8 cellular contexts compared by ENCODE assay signal in genomic region chr5:141968914-141969608, GRCh38. TPM values are rescaled to one million over a fixed set of nuclear protein-coding genes. Genes with fewer than 3 reads are reported as not detected.
DNase-seq lines count a peak whose midpoint lies in the region; ATAC-seq and TF ChIP-seq lines count a peak whose summit lies in the region.

TSS of gene RNF14 (plus strand) at chr5:141969105. CDS start at chr5:141973589, 4,484 bp downstream.

- in situ Hi-C loops in mammary epithelial cell (cut with MboI; ENCODE audit: low sequenced_read_pairs in 2 of 2) = no loop called here

- POLR2A ChIA-PET in AG04450 (lab: Yijun Ruan, JAX) = interaction anchor here (0.6 to 1.7 kb wide), 14 partner anchors 8 to 1928 kb away, joined by 3 to 13 read pairs (median 3); partner anchors contain the start of genes DELE1, HDAC3 and RELL2

- H2AFZ ChIP-seq in mammary epithelial cell (ENCODE audit: low read depth, low read length) = peak within 1 kb of the TSS; percentile 94

- CTCF ChIA-PET in AG04450 (lab: Charles Lee) = interaction anchor here (0.6 to 4.9 kb wide), 25 partner anchors 9 to 1833 kb away, joined by 3 to 78 read pairs (median 4); partner anchors contain the start of gene DELE1
- CTCF ChIA-PET in mammary epithelial cell (lab: Charles Lee; ENCODE audit: low non-redundant PET) = interaction anchor here (0.5 to 1.2 kb wide), 6 partner anchors 8 to 287 kb away, joined by 5 to 10 read pairs (median 8); no protein-coding TSS in a partner anchor

- peak within 1 kb of the TSS; percentile 76 for H3K4me2 ChIP-seq in mammary epithelial cell (ENCODE audit: insufficient read depth, low read depth, low read length)

- DNase-seq in AG04450 (ENCODE audit: low read depth, low spot score) = peak; percentile 73
- DNase-seq in NCI-H2171 treated with DMSO at 0.1 percent for 48 hours (lab: John Stamatoyannopoulos, UW) = peak; percentile 82
- DNase-seq in WERI-Rb-1 = peak; percentile 93
- peak; percentile 93 for DNase-seq in mammary epithelial cell
- peak; percentile 92 for DNase-seq in inferior parietal cortex (ENCODE audit: extremely low spot score)
- peak; percentile 86 to 90 for DNase-seq in stimulated activated CD4-positive, alpha-beta T cell treated with anti-CD3 and anti-CD28 coated beads, Interleukin-12 subunit alpha, Interleukin-12 subunit beta, amount 100 ng/mL, for 24 hours (ENCODE audit: low read depth in 2 of 2)

- H3K36me3 ChIP-seq in WERI-Rb-1 (peaks cover 11% of the 10 kb centered on the region), mammary epithelial cell (ENCODE audit: insufficient read depth, low read length) (no peaks in the 10 kb centered on the region)

- peak within 1 kb of the TSS; percentile 94 for H3K27ac ChIP-seq in AG04450 (ENCODE audit: low read depth, low read length)
- H3K27ac ChIP-seq in WERI-Rb-1 = peak within 1 kb of the TSS; percentile 78
- peak within 1 kb of the TSS; percentile 77 for H3K27ac ChIP-seq in mammary epithelial cell (ENCODE audit: insufficient read depth, low read depth, low read length)

- WGBS in mammary epithelial cell (ENCODE audit: low coverage, missing lambda C conversion rate) = under 1% methylated on average over 20 of the region's 63 CpGs

- ATAC-seq in GM18861 (IDR thresholded peaks at IDR 0.05; ENCODE audit: unreplicated experiment) (peak; percentile 82), HG03097 (IDR thresholded peaks at IDR 0.05; ENCODE audit: low FRiP score, unreplicated experiment) (peak; percentile 91)

- TF ChIP-seq CTCF in AG04450 (IDR thresholded peaks at IDR 0.05; ENCODE audit: low read depth, low read length) (peak; percentile 63), WERI-Rb-1 (IDR thresholded peaks at IDR 0.05; ENCODE audit: low read depth, low read length) (peak; percentile 95), mammary epithelial cell (conservative IDR thresholded peaks at IDR 0.05 in 1 of 2, IDR thresholded peaks at IDR 0.05 in 1 of 2; ENCODE audit: extremely low read depth in 1 of 2, insufficient read depth in 1 of 2, low read depth in 1 of 2, low read length in 2 of 2) (peak; percentile 72 to 88)

- peak within 1 kb of the TSS; percentile 70 for H3K4me3 ChIP-seq in AG04450 (ENCODE audit: low read depth, low read length)
- H3K4me3 ChIP-seq in WERI-Rb-1 (ENCODE audit: low read depth, low read length) = peak within 1 kb of the TSS; percentile 90
- peak within 1 kb of the TSS; percentile 48 to 87 (median 67) for H3K4me3 ChIP-seq in mammary epithelial cell (replicated peaks in 1 of 3; ENCODE audit: insufficient read depth in 1 of 3, low read depth in 2 of 3, low read length in 3 of 3)

- peaks cover 25% of the 10 kb centered on the region for H3K79me2 ChIP-seq in mammary epithelial cell (ENCODE audit: insufficient read depth, low read length)

- H3K4me1 ChIP-seq in mammary epithelial cell (ENCODE audit: insufficient read depth, low read length) = peaks cover 16% of the 10 kb centered on the region

- intact Hi-C loops in mammary epithelial cell (cut with micrococcal nuclease) = loop anchor here (1.0 to 2.0 kb wide), 2 partner anchors 175 to 276 kb away; no protein-coding TSS in a partner anchor

- H3K9me3 ChIP-seq in AG04450 (ENCODE audit: control insufficient read depth, insufficient read depth, low read length) (no peaks in the 10 kb centered on the region; the same call in 1 of the 2 replicates), WERI-Rb-1 (ENCODE audit: severe bottlenecking) (no peaks in the 10 kb centered on the region), mammary epithelial cell (replicated peaks; ENCODE audit: insufficient read depth, low read length) (no peaks in the 10 kb centered on the region)

- BruUV-seq in mammary epithelial cell (replicated peaks; lab: Mats Ljungman, UMichigan) = TSS peak; percentile 77

- H3K9ac ChIP-seq in mammary epithelial cell (ENCODE audit: insufficient read depth, low read length) = peak within 1 kb of the TSS; percentile 87

- dilution Hi-C loops in mammary epithelial cell (cut with HindIII; ENCODE audit: low sequenced_read_pairs) = loop anchor here (5.0 to 10.0 kb wide), 2 partner anchors 33 to 134 kb away; no protein-coding TSS in a partner anchor

- H3K27me3 ChIP-seq in AG04450 (ENCODE audit: control insufficient read depth, insufficient read depth, low read length) (no peaks in the 10 kb centered on the region), WERI-Rb-1 (ENCODE audit: insufficient read depth, low read depth, severe bottlenecking) (no peaks in the 10 kb centered on the region), mammary epithelial cell (ENCODE audit: insufficient read depth, low read length) (no peaks in the 10 kb centered on the region)

- H4K20me1 ChIP-seq in mammary epithelial cell (ENCODE audit: insufficient read depth, low read length) = no peaks in the 10 kb centered on the region

RNA-seq across cellular contexts. Expression of gene RNF14, which starts in this region (rescaled TPM):
- polyA plus RNA-seq in AG04450 (2011; rRNA removed) = 38.1 and 39.0 TPM in 2 replicates
- 25.2 and 31.0 TPM in 2 replicates for polyA minus RNA-seq in AG04450 (2011; rRNA and poly(A)+ RNA removed)
- 10 to 100 TPM; 60.4 to 93.7 TPM for total RNA-seq in mammary epithelial cell
- polyA plus RNA-seq in mammary epithelial cell = 33.2 TPM
- polyA minus RNA-seq in mammary epithelial cell = 145 TPM

Comparison
In these comparisons a context has a peak if more than half of its experiments do, and no peak if none do; other contexts are left out.
1. Peak in every context shown above with its lines: DNase-seq, ATAC-seq, H3K4me3 ChIP-seq and H3K27ac ChIP-seq.